In genomic region chr1:209565759-209566678, GRCh38 we compare ENCODE assay signal across 8 cellular contexts. TPM values are rescaled to one million over a fixed set of nuclear protein-coding genes. Genes with fewer than 3 reads are reported as not detected.
DNase-seq lines count a peak whose midpoint lies in the region; FAIRE-seq and TF ChIP-seq lines count a peak whose summit lies in the region.

No MANE protein-coding gene starts in this region.

- WGBS in trophoblast cell (ENCODE audit: extremely low coverage, insufficient coverage, insufficient read length), result no CpG with 5 or more reads among the region's 15 CpGs

- H3K9ac ChIP-seq in trophoblast cell (ENCODE audit: low read length), result no peak overlapping the region

- no peak overlapping the region for H4K8ac ChIP-seq in trophoblast cell (ENCODE audit: low read depth, low read length)

- H3K4me3 ChIP-seq in trophoblast cell (ENCODE audit: low read depth, low read length), result no peak overlapping the region

- H2AK5ac ChIP-seq in trophoblast cell (ENCODE audit: low read length), result no peak overlapping the region

- H3K27ac ChIP-seq in trophoblast cell (ENCODE audit: low read depth, low read length), result no peak overlapping the region

- H3K4me3 Mint-ChIP-seq in type B pancreatic cell, result no peak overlapping the region

- TF ChIP-seq POLR2A in H54 (IDR thresholded peaks at IDR 0.05; ENCODE audit: low read depth, low read length), result no peak

- no peak for FAIRE-seq in H54 (lab: Jason Lieb, UNC)

- H3K18ac ChIP-seq in trophoblast cell (ENCODE audit: low read length), result no peak overlapping the region

- H3K36me3 ChIP-seq in trophoblast cell (ENCODE audit: control insufficient read depth in 1 of 2, insufficient read depth in 2 of 2, low read length in 2 of 2), result no peaks in the 10 kb centered on the region

- H3K27me3 Mint-ChIP-seq in type B pancreatic cell, result peaks cover 18% of the 10 kb centered on the region

- H2BK120ac ChIP-seq in trophoblast cell (ENCODE audit: insufficient read depth, low read length, poor library complexity), result no peak overlapping the region

- DNase-seq in ELF-1 (ENCODE audit: low read depth, low spot score), result peak; percentile 92
- DNase-seq in H54 (ENCODE audit: insufficient read length, low spot score), result peak; percentile 62
- peak; percentile 85 for DNase-seq in M059J (ENCODE audit: low read depth)
- DNase-seq in SHP77 (lab: John Stamatoyannopoulos, UW), result peak; percentile 64 to 74
- DNase-seq in activated effector memory CD4-positive, alpha-beta T cell treated with Interleukin-2 at 50 U/mL for 16 hours, result peak; percentile 42
- peak; percentile 69 for DNase-seq in glomerular endothelial cell (ENCODE audit: extremely low read depth, low read depth, low spot score)
- DNase-seq in trophoblast cell, result peak; percentile 76 to 93
- peak; percentile 81 for DNase-seq in type B pancreatic cell (ENCODE audit: extremely low spot score, unreplicated experiment)

- no peak overlapping the region for H2AFZ ChIP-seq in trophoblast cell (ENCODE audit: insufficient read depth, low read length, poor library complexity)

- no peak overlapping the region for H3K14ac ChIP-seq in trophoblast cell (ENCODE audit: low read length)

- peak overlapping the region; percentile 74 for H2BK12ac ChIP-seq in trophoblast cell (ENCODE audit: low read length)

- H3K27ac Mint-ChIP-seq in type B pancreatic cell, result peak overlapping the region; percentile 46

- H3K9me3 Mint-ChIP-seq in type B pancreatic cell, result no peaks in the 10 kb centered on the region

- no peaks in the 10 kb centered on the region for H3K9me3 ChIP-seq in trophoblast cell (ENCODE audit: insufficient read depth, low read depth, low read length)

- H3K79me1 ChIP-seq in trophoblast cell (ENCODE audit: low read length), result no peaks in the 10 kb centered on the region

- TF ChIP-seq CTCF in type B pancreatic cell (conservative IDR thresholded peaks at IDR 0.05), result peak; percentile 91

- no peak overlapping the region for H3K4me2 ChIP-seq in trophoblast cell (ENCODE audit: low read length)

- no peak overlapping the region for H4K12ac ChIP-seq in trophoblast cell (ENCODE audit: low read depth, low read length)

- H3K4me1 Mint-ChIP-seq in type B pancreatic cell (ENCODE audit: unreplicated experiment), result peaks cover 31% of the 10 kb centered on the region

- H3K36me3 Mint-ChIP-seq in type B pancreatic cell, result no peaks in the 10 kb centered on the region

- H3K27me3 ChIP-seq in trophoblast cell (ENCODE audit: insufficient read depth, low read length), result no peaks in the 10 kb centered on the region

- no peaks in the 10 kb centered on the region for H3K79me2 ChIP-seq in trophoblast cell (ENCODE audit: control insufficient read depth, insufficient read depth, low read length, poor library complexity)

- H3K4me1 ChIP-seq in trophoblast cell (ENCODE audit: control insufficient read depth in 1 of 2, insufficient read depth in 2 of 2, low read length in 2 of 2), result peaks cover 0 to 6% of the 10 kb centered on the region in 2 experiments

- H3K4ac ChIP-seq in trophoblast cell (ENCODE audit: low read depth, low read length), result no peak overlapping the region

- no peak overlapping the region for H2BK5ac ChIP-seq in trophoblast cell (ENCODE audit: low read depth, low read length, poor library complexity)

- H4K91ac ChIP-seq in trophoblast cell (ENCODE audit: low read depth, low read length), result no peak overlapping the region

- H3K23ac ChIP-seq in trophoblast cell (ENCODE audit: low read length), result no peak overlapping the region

RNA-seq across cellular contexts. Expression of gene CAMK1G, which starts 17.5 kb away (rescaled TPM):
- total RNA-seq in M059J (2014; rRNA removed; shearing (Covaris generic)), result 3.0 and 4.5 TPM in 2 replicates
- total RNA-seq in glomerular endothelial cell (0.12 and 0.39 TPM in 2 replicates), type B pancreatic cell (ENCODE audit: low replicate concordance) (2.0 and 9.4 TPM in 2 replicates)
- polyA plus RNA-seq in trophoblast cell (2013), result 11.6 and 13.5 TPM in 2 replicates

Comparison
In these comparisons a context has a peak if more than half of its experiments do, and no peak if none do; other contexts are left out.
1. DNase-seq: peak in every context shown above with its lines; median percentile 92 in ELF-1; 85 in M059J; 84 in trophoblast cell; 81 in type B pancreatic cell; 69 in SHP77; 69 in glomerular endothelial cell; 62 in H54; 42 in activated effector memory CD4-positive, alpha-beta T cell treated with Interleukin-2 at 50 U/mL for 16 hours.